In genomic region chr9:83920942-83921707, GRCh38 we compare ENCODE assay signal across 1 cellular context.
TF ChIP-seq lines count a peak whose summit lies in the region.

Gene KIF27 (minus strand): TSS chr9:83921432. CDS start chr9:83915591, 5,841 bp downstream.

TF ChIP-seq in K562, 482 proteins besides CTCF, POLR2A, EP300 and RAD21 (continued from another document and continues in another):
- peak; percentile 99 for TF ChIP-seq RBM14 (IDR thresholded peaks at IDR 0.05; ENCODE audit: borderline replicate concordance, insufficient read depth, low read depth, low read length)
- TF ChIP-seq HMGXB4 (CRISPR knock-in tag; IDR thresholded peaks at IDR 0.05): peak; percentile 82; the same call in 1 of the 2 replicates
- TF ChIP-seq TEAD1 (CRISPR knock-in tag; IDR thresholded peaks at IDR 0.05): peak in 1 of 2 experiments; percentile 70; a peak in 2 of 4 replicates
- no peak for TF ChIP-seq TEAD4 (IDR thresholded peaks at IDR 0.05; ENCODE audit: low read length)
- peak; percentile 85; the same call in 1 of the 2 replicates for TF ChIP-seq TEAD4 (CRISPR knock-in tag; IDR thresholded peaks at IDR 0.05; ENCODE audit: borderline replicate concordance)
- TF ChIP-seq MAZ (CRISPR knock-in tag; conservative IDR thresholded peaks at IDR 0.05 in 1 of 2, IDR thresholded peaks at IDR 0.05 in 1 of 2): peak; percentile 29 to 46; a peak in 1 of 4 replicates
- TF ChIP-seq SUPT5H (IDR thresholded peaks at IDR 0.05): peak; percentile 66
- TF ChIP-seq BCLAF1 (IDR thresholded peaks at IDR 0.05; ENCODE audit: borderline replicate concordance in 1 of 2, control insufficient read depth in 1 of 2, low read depth in 2 of 2, low read length in 1 of 2): peak in 1 of 2 experiments; percentile 65; a peak in 1 of 4 replicates
- peak; percentile 57; the same call in 1 of the 2 replicates for TF ChIP-seq ZNF407 (IDR thresholded peaks at IDR 0.05; ENCODE audit: low read depth)
- peak in 1 of 2 experiments; percentile 85; a peak in 2 of 3 replicates for TF ChIP-seq CBX3 (IDR thresholded peaks at IDR 0.05; ENCODE audit: borderline replicate concordance in 1 of 2, low read length in 2 of 2)
- peak; percentile 70; the same call in 1 of the 2 replicates for TF ChIP-seq CREB1 (IDR thresholded peaks at IDR 0.05)
- peak; percentile 44; the same call in 1 of the 2 replicates for TF ChIP-seq CREB1 (CRISPR knock-in tag; IDR thresholded peaks at IDR 0.05)
- TF ChIP-seq POLR2AphosphoS5 (IDR thresholded peaks at IDR 0.05; ENCODE audit: control insufficient read depth, insufficient read depth, low read depth, low read length): peak; percentile 75
- peak; percentile 75 for TF ChIP-seq CREM (IDR thresholded peaks at IDR 0.05; ENCODE audit: low read depth)
- 0 out of 2 replicates have a peak, but pooled peaks have one; percentile 58 for TF ChIP-seq RNF2 (IDR thresholded peaks at IDR 0.05)
- peak; percentile 63 for TF ChIP-seq RBBP5 (IDR thresholded peaks at IDR 0.05; ENCODE audit: borderline replicate concordance, insufficient read depth, low read length, poor library complexity, severe bottlenecking)
- 0 out of 2 replicates have a peak, but pooled peaks have one; percentile 17 for TF ChIP-seq BHLHE40 (IDR thresholded peaks at IDR 0.05; ENCODE audit: low read length)
- TF ChIP-seq MXI1 (IDR thresholded peaks at IDR 0.05; ENCODE audit: low read depth, low read length): peak; percentile 70
- no peak for TF ChIP-seq ZFP30 (CRISPR knock-in tag; IDR thresholded peaks at IDR 0.05; ENCODE audit: borderline replicate concordance)
- 0 out of 2 replicates have a peak, but pooled peaks have one; percentile 9 for TF ChIP-seq STAG1 (CRISPR knock-in tag; IDR thresholded peaks at IDR 0.05; ENCODE audit: borderline replicate concordance)
- peak; percentile 90 for TF ChIP-seq POLR2G (IDR thresholded peaks at IDR 0.05; ENCODE audit: low read depth, low read length)
- peak; percentile 73; the same call in 1 of the 2 replicates for TF ChIP-seq FOXJ2 (tag; IDR thresholded peaks at IDR 0.05)
- no peak for TF ChIP-seq ZBTB17 (CRISPR knock-in tag; IDR thresholded peaks at IDR 0.05)
- TF ChIP-seq PML (IDR thresholded peaks at IDR 0.05; ENCODE audit: low read length): peak; percentile 39; the same call in 1 of the 2 replicates
- TF ChIP-seq ZKSCAN8 (CRISPR knock-in tag; IDR thresholded peaks at IDR 0.05): no peak
- peak; percentile 80 for TF ChIP-seq ZBTB33 (CRISPR knock-in tag; IDR thresholded peaks at IDR 0.05)
- TF ChIP-seq ZNF224 (CRISPR knock-in tag; IDR thresholded peaks at IDR 0.05): peak; percentile 74; the same call in 1 of the 2 replicates
- 0 out of 2 replicates have a peak, but pooled peaks have one; percentile 26 for TF ChIP-seq LCOR (CRISPR knock-in tag; IDR thresholded peaks at IDR 0.05)
- no peak for TF ChIP-seq GATA2 (CRISPR knock-in tag; IDR thresholded peaks at IDR 0.05)
- TF ChIP-seq ZNF232 (CRISPR knock-in tag; IDR thresholded peaks at IDR 0.05): 0 out of 2 replicates have a peak, but pooled peaks have one; percentile 55
- peak in 1 of 2 experiments; percentile 86; a peak in 1 of 4 replicates for TF ChIP-seq FOXA3 (CRISPR knock-in tag; conservative IDR thresholded peaks at IDR 0.05 in 1 of 2, IDR thresholded peaks at IDR 0.05 in 1 of 2)
- TF ChIP-seq ARID4B (CRISPR knock-in tag; IDR thresholded peaks at IDR 0.05): peak; percentile 58
- peak; percentile 56; the same call in 1 of the 2 replicates for TF ChIP-seq TFAP4 (CRISPR knock-in tag; IDR thresholded peaks at IDR 0.05; ENCODE audit: borderline replicate concordance)
- TF ChIP-seq GTF2A2 (tag; IDR thresholded peaks at IDR 0.05): no peak
- no peak for TF ChIP-seq EGR1 (conservative IDR thresholded peaks at IDR 0.05)
- no peak for TF ChIP-seq NR2C2 (CRISPR knock-in tag; IDR thresholded peaks at IDR 0.05)
- peak; percentile 50 for TF ChIP-seq NR2C2 (tag; IDR thresholded peaks at IDR 0.05)
- TF ChIP-seq ZNF584 (CRISPR knock-in tag; IDR thresholded peaks at IDR 0.05; ENCODE audit: low read depth): no peak
- no peak for TF ChIP-seq HNRNPH1 (optimal IDR thresholded peaks at IDR 0.05; ENCODE audit: low read depth, low read length)
- peak; percentile 8 for TF ChIP-seq HNRNPLL (IDR thresholded peaks at IDR 0.05; ENCODE audit: low read depth, low read length, poor library complexity, severe bottlenecking)
